22 cellular contexts compared by ENCODE assay signal in the genomic region with DNA sequence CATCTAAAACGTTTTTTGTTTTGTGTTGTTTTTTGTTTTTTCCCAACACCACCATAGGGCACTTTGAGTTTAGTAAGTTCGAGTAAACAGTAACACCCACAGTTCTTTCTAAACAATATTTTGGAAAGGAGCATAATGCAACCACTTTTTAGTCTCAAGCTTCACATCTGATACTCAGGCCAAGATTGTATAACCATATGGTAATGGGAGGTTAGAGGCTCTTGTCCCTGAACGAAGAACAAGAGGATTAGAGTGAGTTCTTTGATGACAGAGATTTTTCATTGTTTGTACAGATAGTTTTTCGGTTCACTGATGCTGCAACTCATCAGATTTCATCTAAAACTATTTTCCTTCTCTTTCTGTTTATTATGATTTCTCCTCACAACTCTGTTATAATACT.
"Had no signal": no experiment of that assay in that cellular context is flagged by ENCODE, and none has a peak within 500 bp of the region (broad histone marks: within the 10 kb centered on the region; RNA-seq: fewer than 3 reads in every experiment).

No MANE protein-coding gene starts in this region.

- DNase-seq: activated CD4-positive, alpha-beta T cell treated with anti-CD3 and anti-CD28 coated beads for 48 hours; activated CD8-positive, alpha-beta memory T cell treated with anti-CD3 and anti-CD28 coated beads, Interleukin-2, amount 50 U/mL, for 4 hours; activated CD8-positive, alpha-beta T cell treated with anti-CD3 and anti-CD28 coated beads for 36 hours; activated gamma-delta T cell; activated T-cell treated with anti-CD3 and anti-CD28 coated beads, Interleukin-2, amount 50 U/mL, for 48 hours; body of pancreas; caudate nucleus; cortex of kidney; effector CD8-positive, alpha-beta T cell; islet precursor cell; mucosa of descending colon; naive thymus-derived CD4-positive, alpha-beta T cell; right cardiac atrium; stimulated activated CD4-positive, alpha-beta T cell treated with anti-CD3 and anti-CD28 coated beads, Interleukin-15, amount 100 ng/mL, for 24 hours; stimulated activated CD4-positive, alpha-beta T cell treated with anti-CD3 and anti-CD28 coated beads, Interleukin-4, amount 100 ng/mL, for 1 hour; stimulated activated naive B cell treated with anti-CD40 and anti-IgM and Interleukin-4, amounts not matched to agents 10 μg/mL and 1 μg/mL and 100 μg/mL, for 72 hours; tibial artery had no signal

- H3K4me3 ChIP-seq: body of pancreas, gastroesophageal sphincter, mucosa of descending colon, prostate gland, skin epidermis, tibial artery had no signal

- H3K27ac ChIP-seq: body of pancreas, gastroesophageal sphincter, prostate gland, skin epidermis had no signal

- H3K9me3 ChIP-seq: body of pancreas, gastroesophageal sphincter, mucosa of descending colon, prostate gland, tibial artery had no signal

- H3K4me1 ChIP-seq: prostate gland had no signal

- ATAC-seq: activated CD8-positive, alpha-beta T cell treated with anti-CD3 and anti-CD28 coated beads for 36 hours; activated naive CD4-positive, alpha-beta T cell treated with anti-CD3 and anti-CD28 coated beads, Interleukin-2, amount 50 U/mL, for 72 hours; body of pancreas; gastroesophageal sphincter; left lobe of liver; mucosa of descending colon; naive thymus-derived CD4-positive, alpha-beta T cell; right cardiac atrium; stimulated activated naive B cell treated with anti-CD40 and anti-IgM and Interleukin-4, amounts not matched to agents 10 μg/mL and 1 μg/mL and 100 μg/mL, for 72 hours had no signal

- H3K27me3 ChIP-seq: body of pancreas, gastroesophageal sphincter, tibial artery had no signal

- H3K36me3 ChIP-seq: gastroesophageal sphincter, prostate gland had no signal
